21 cellular contexts compared by ENCODE assay signal in genomic region chr17:66287911-66288310, GRCh38. TPM values are rescaled to one million over a fixed set of nuclear protein-coding genes. Genes with fewer than 3 reads are reported as not detected.
DNase-seq lines count a peak whose midpoint lies in the region; ATAC-seq and TF ChIP-seq lines count a peak whose summit lies in the region.
"Had no signal": no experiment of that assay in that cellular context is flagged by ENCODE, and none has a peak within 500 bp of the region (broad histone marks: within the 10 kb centered on the region; RNA-seq: fewer than 3 reads in every experiment).

No MANE protein-coding gene starts in this region.

- H3K9me3 Mint-ChIP-seq in endothelial cell (ENCODE audit: unreplicated experiment), result no peaks in the 10 kb centered on the region

- no peak overlapping the region for H3K27ac Mint-ChIP-seq in endothelial cell (ENCODE audit: unreplicated experiment)

- peaks cover 27% of the 10 kb centered on the region for H3K4me1 Mint-ChIP-seq in endothelial cell (ENCODE audit: unreplicated experiment)

- H3K36me3 Mint-ChIP-seq in endothelial cell (ENCODE audit: low read depth, unreplicated experiment), result no peaks in the 10 kb centered on the region

- TF ChIP-seq CTCF in epithelial cell of proximal tubule (conservative IDR thresholded peaks at IDR 0.05; ENCODE audit: low read depth, low read length), result no peak
- TF ChIP-seq CTCF in mucosa of descending colon (IDR thresholded peaks at IDR 0.05), result no peak
- no peak for TF ChIP-seq CTCF in endothelial cell (IDR thresholded peaks at IDR 0.05; ENCODE audit: unreplicated experiment)

- H3K36me3 ChIP-seq in mucosa of descending colon (ENCODE audit: low read depth), result no peaks in the 10 kb centered on the region
- H3K36me3 ChIP-seq: MG63 had no signal

- DNase-seq in DMS53 (lab: John Stamatoyannopoulos, UW), result peak; percentile 14
- no peak for DNase-seq in DMS53 treated with DMSO at 0.1 percent for 48 hours (lab: John Stamatoyannopoulos, UW; ENCODE audit: unreplicated experiment)
- peak; percentile 84 for DNase-seq in epithelial cell of proximal tubule (ENCODE audit: low read depth)
- peak in 2 of 3 donors; percentile 48 to 72 for DNase-seq in mucosa of descending colon
- no peak for DNase-seq in NCI-H2171 treated with DMSO at 0.1 percent for 48 hours (lab: John Stamatoyannopoulos, UW)
- no peak for DNase-seq in endothelial cell (ENCODE audit: low spot score)
- no peak for DNase-seq in activated CD4-positive, alpha-beta T cell treated with anti-CD3 and anti-CD28 coated beads for 4 hours
- DNase-seq: C1 segment of cervical spinal cord, Calu3, GM23248, KG1, MG63, NCI-H1105, NCI-H1930, NCI-H2171, NCI-H510A, NCI-H82, SHP77 had no signal

- no peaks in the 10 kb centered on the region for H3K9me3 ChIP-seq in mucosa of descending colon
- H3K9me3 ChIP-seq: MG63 had no signal

- no peak overlapping the region for H3K4me3 Mint-ChIP-seq in endothelial cell (ENCODE audit: unreplicated experiment)

- H3K4me3 ChIP-seq in epithelial cell of proximal tubule (ENCODE audit: low read depth, low read length) (no peak overlapping the region), mucosa of descending colon (no peak overlapping the region)
- H3K4me3 ChIP-seq: GM23248, MG63 had no signal

- H3K27me3 Mint-ChIP-seq in endothelial cell (ENCODE audit: unreplicated experiment), result peaks cover 4% of the 10 kb centered on the region

- H3K4me1 ChIP-seq in mucosa of descending colon (ENCODE audit: low read depth), result peaks cover 3% of the 10 kb centered on the region

- intact Hi-C loops in mucosa of descending colon (cut with DNase I, micrococcal nuclease), result no loop called here

- ATAC-seq in mucosa of descending colon (peak; percentile 91), HG03025 (IDR thresholded peaks at IDR 0.05; ENCODE audit: low FRiP score, unreplicated experiment) (no peak)
- ATAC-seq: Panc1 had no signal

RNA-seq across cellular contexts. Expression of gene PRKCA, which starts 14.5 kb away (rescaled TPM):
- total RNA-seq in epithelial cell of proximal tubule (6.7 and 10.3 TPM in 2 replicates), mucosa of descending colon (10 to 100 TPM; 42.3 to 77.7 (median 56.3) TPM), endothelial cell (ENCODE audit: unreplicated experiment) (2.1 TPM)

RNA-seq across cellular contexts. Expression of gene APOH, which starts 58.7 kb away (rescaled TPM):
- total RNA-seq in epithelial cell of proximal tubule, result not detected in 2 replicates
- under 1 TPM in 2 of 3 donors, not detected in 1; 0.69 to 0.92 TPM for total RNA-seq in mucosa of descending colon
- total RNA-seq in endothelial cell (ENCODE audit: unreplicated experiment), result not detected
- total RNA-seq: Calu3, Daoy, GM23248 had no signal

Comparison
In these comparisons a context has a peak if more than half of its experiments do, and no peak if none do; other contexts are left out.
1. DNase-seq: peak in DMS53 (single experiment), epithelial cell of proximal tubule (single experiment) and mucosa of descending colon (2 of 3); none in DMS53 treated with DMSO at 0.1 percent for 48 hours (single experiment), NCI-H2171 treated with DMSO at 0.1 percent for 48 hours (single experiment), endothelial cell (single experiment) and activated CD4-positive, alpha-beta T cell treated with anti-CD3 and anti-CD28 coated beads for 4 hours (0 of 2).